ENCODE assay signal across 1 cellular context in the genomic region with DNA sequence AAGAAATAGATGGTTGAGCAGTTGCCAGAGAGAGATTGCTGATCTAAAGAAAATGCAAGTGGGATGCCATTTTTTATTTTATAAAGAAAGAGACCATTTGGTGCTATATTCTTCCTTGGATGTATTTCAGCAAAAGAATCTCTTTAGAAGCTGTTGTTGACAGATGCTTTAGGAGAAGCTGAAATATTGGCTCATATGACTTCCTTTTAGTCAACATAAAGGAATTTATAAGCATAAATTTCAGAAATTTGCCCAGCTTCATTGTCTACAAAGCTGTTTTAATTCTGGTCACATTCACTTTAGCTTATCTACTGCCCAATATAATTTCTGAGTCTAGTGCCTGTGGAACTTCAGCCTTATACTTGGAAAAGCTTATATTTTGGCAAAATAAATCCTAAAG.
TF ChIP-seq lines count a peak whose summit lies in the region.

No MANE protein-coding gene starts in this region.

TF ChIP-seq in endothelial cell of umbilical vein, 7 proteins besides CTCF, POLR2A, EP300 and RAD21:
- TF ChIP-seq POLR2AphosphoS5 (IDR thresholded peaks at IDR 0.05; ENCODE audit: insufficient read depth, low read depth, low read length) (no peak), FOS (IDR thresholded peaks at IDR 0.05; ENCODE audit: borderline replicate concordance, insufficient read depth, low read length) (peak; percentile 9)
TF ChIP-seq in endothelial cell of umbilical vein: peak in this region for 1.
